ENCODE assay signal across 8 cellular contexts in the genomic region with DNA sequence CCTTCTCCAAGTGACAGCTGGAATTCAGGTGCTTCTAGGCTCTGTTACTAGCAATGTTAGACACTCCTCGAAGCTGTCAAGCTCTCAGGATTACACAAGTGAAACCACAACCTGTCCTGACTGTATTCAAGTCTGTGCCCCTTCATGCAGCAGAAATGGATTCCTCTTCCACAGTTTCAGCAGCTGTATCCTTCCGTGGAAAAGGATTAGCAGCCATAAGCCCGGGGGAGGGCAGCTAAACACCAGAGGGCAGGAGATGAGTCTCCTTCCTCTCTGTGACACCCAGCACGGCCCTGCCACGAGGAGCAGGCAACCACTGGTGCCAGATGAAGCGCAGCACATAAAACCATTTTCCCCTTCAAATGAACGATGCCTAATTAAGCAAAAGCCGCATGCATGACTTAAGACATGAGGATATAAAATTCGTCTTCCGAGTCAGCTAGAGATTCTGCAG. TPM values are rescaled to one million over a fixed set of nuclear protein-coding genes. Genes with fewer than 3 reads are reported as not detected.
DNase-seq lines count a peak whose midpoint lies in the region; ATAC-seq and TF ChIP-seq lines count a peak whose summit lies in the region.

No MANE protein-coding gene starts in this region.

- H3K27ac ChIP-seq in foreskin keratinocyte (peak overlapping the region; percentile 74), neutrophil (no peak overlapping the region), upper lobe of right lung (peak overlapping the region; percentile 91)

- TF ChIP-seq CTCF in AG10803 (conservative IDR thresholded peaks at IDR 0.05; ENCODE audit: low read length) = peak; percentile 48
- TF ChIP-seq CTCF in foreskin keratinocyte (conservative IDR thresholded peaks at IDR 0.05) = peak; percentile 41
- no peak for TF ChIP-seq CTCF in neutrophil (IDR thresholded peaks at IDR 0.05)
- TF ChIP-seq CTCF in upper lobe of right lung (IDR thresholded peaks at IDR 0.05) = peak; percentile 37

- intact Hi-C loops in upper lobe of right lung (cut with DNase I) = no loop called here

- H3K4me1 ChIP-seq in foreskin keratinocyte (peaks cover 19% of the 10 kb centered on the region), neutrophil (ENCODE audit: control insufficient read depth in 1 of 2, insufficient read depth in 1 of 2, low read depth in 1 of 2, low read length in 1 of 2) (peaks cover 22 to 29% of the 10 kb centered on the region in 2 experiments), upper lobe of right lung (peaks cover 29% of the 10 kb centered on the region)

- ATAC-seq in foreskin keratinocyte (peak; percentile 8), upper lobe of right lung (peak; percentile 33), HG03571 (IDR thresholded peaks at IDR 0.05; ENCODE audit: unreplicated experiment) (no peak)

- H3K9me3 ChIP-seq in neutrophil (no peaks in the 10 kb centered on the region), upper lobe of right lung (no peaks in the 10 kb centered on the region)

- H3K36me3 ChIP-seq in neutrophil (no peaks in the 10 kb centered on the region), upper lobe of right lung (no peaks in the 10 kb centered on the region)

- peak overlapping the region; percentile 81 for H3K4me3 ChIP-seq in AG10803 (ENCODE audit: low read length)
- peak overlapping the region; percentile 74 to 91 for H3K4me3 ChIP-seq in neutrophil (ENCODE audit: low read depth in 1 of 2, low read length in 1 of 2)
- H3K4me3 ChIP-seq in upper lobe of right lung = peak overlapping the region; percentile 76

- H3K27me3 ChIP-seq in foreskin keratinocyte (no peaks in the 10 kb centered on the region), neutrophil (peaks cover 69% of the 10 kb centered on the region), upper lobe of right lung (no peaks in the 10 kb centered on the region)

- DNase-seq in AG10803 (ENCODE audit: low read depth) (peak; percentile 48), HCEC 1CT (peak; percentile 32), RPMI8226 (peak; percentile 73), foreskin keratinocyte (peak in 1 of 2 donors; percentile 62), upper lobe of right lung (peak; percentile 78)
- peak; percentile 82 for DNase-seq in activated effector memory CD4-positive, alpha-beta T cell treated with anti-CD3 and anti-CD28 coated beads, Interleukin-2, amount 50 U/mL, for 16 hours

RNA-seq across cellular contexts. Expression of a gene that starts 1.2 kb away (rescaled TPM):
- total RNA-seq in foreskin keratinocyte (30.1 and 36.1 TPM in 2 replicates), upper lobe of right lung (76.7 TPM)
- 19.8 and 21.8 TPM in 2 replicates for polyA plus RNA-seq in foreskin keratinocyte
